20 cellular contexts compared by ENCODE assay signal in genomic region chr14:68450391-68451120, GRCh38.
DNase-seq lines count a peak whose midpoint lies in the region; ATAC-seq and TF ChIP-seq lines count a peak whose summit lies in the region.
"Had no signal": no experiment of that assay in that cellular context is flagged by ENCODE, and none has a peak within 500 bp of the region (broad histone marks: within the 10 kb centered on the region; RNA-seq: fewer than 3 reads in every experiment).

No MANE protein-coding gene starts in this region.

- H3K36me3 Mint-ChIP-seq in activated CD4-positive, alpha-beta T cell treated with anti-CD3 and anti-CD28 coated beads, Interleukin-2, amount 10 ng/mL, durations not matched to agents 24 days and 14 days (ENCODE audit: low read depth) = peaks cover 3% of the 10 kb centered on the region
- H3K36me3 Mint-ChIP-seq in nephron (ENCODE audit: low read depth) = peaks cover 12% of the 10 kb centered on the region

- in situ Hi-C loops in transverse colon (cut with MboI; ENCODE audit: low pct_ligation_motif_present in 1 of 4, low pct_unique_long_range_greater_than_20kb in 1 of 4, low sequenced_read_pairs in 3 of 4) = no loop called here

- peak; percentile 41 for DNase-seq in activated CD4-positive, alpha-beta T cell treated with anti-CD3 and anti-CD28 coated beads, Interleukin-2, amount 10 ng/mL, durations not matched to agents 24 days and 14 days
- DNase-seq in activated CD4-positive, alpha-beta T cell treated with anti-CD3 and anti-CD28 coated beads, Interleukin-2, amount 50 U/mL, for 1 hour = no peak
- DNase-seq in esophagus squamous epithelium (lab: John Stamatoyannopoulos, UW) (no peak), transverse colon (no peak), amygdala (lab: John Stamatoyannopoulos, UW) (no peak), medulla oblongata (ENCODE audit: extremely low spot score) (no peak)
- DNase-seq: activated CD8-positive, alpha-beta memory T cell treated with anti-CD3 and anti-CD28 coated beads for 24 hours; activated naive CD4-positive, alpha-beta T cell treated with anti-CD3 and anti-CD28 coated beads, Interleukin-2, amount 50 U/mL, for 16 hours; activated T-cell treated with anti-CD3 and anti-CD28 coated beads, Interleukin-2, amount 50 U/mL, for 72 hours; NCI-H1417; NCI-H524 treated with DMSO at 0.1 percent for 48 hours; SHP77 treated with DMSO at 0.1 percent for 48 hours had no signal

- H3K4me3 Mint-ChIP-seq in activated CD4-positive, alpha-beta T cell treated with anti-CD3 and anti-CD28 coated beads, Interleukin-2, amount 10 ng/mL, durations not matched to agents 24 days and 14 days = no peak overlapping the region
- H3K4me3 Mint-ChIP-seq in nephron = no peak overlapping the region
- H3K4me3 Mint-ChIP-seq: activated T-cell treated with anti-CD3 and anti-CD28 coated beads, Interleukin-2, amount 50 U/mL, for 72 hours; endodermal cell; stimulated activated memory B cell treated with anti-CD40 and anti-IgM and Interleukin-4, amounts not matched to agents 10 μg/mL and 1 μg/mL and 100 μg/mL, for 72 hours; type B pancreatic cell had no signal

- no peak for ATAC-seq in HG03135 (IDR thresholded peaks at IDR 0.05; ENCODE audit: unreplicated experiment)
- ATAC-seq: activated T-cell treated with anti-CD3 and anti-CD28 coated beads, Interleukin-2, amount 50 U/mL, for 72 hours; HCT116; stimulated activated memory B cell treated with anti-CD40 and anti-IgM and Interleukin-4, amounts not matched to agents 10 μg/mL and 1 μg/mL and 100 μg/mL, for 72 hours had no signal

- intact Hi-C loops in activated CD4-positive, alpha-beta T cell treated with anti-CD3 and anti-CD28 coated beads, Interleukin-2, amount 10 ng/mL, durations not matched to agents 24 days and 14 days (cut with micrococcal nuclease) = no loop called here
- intact Hi-C loops in esophagus squamous epithelium (cut with DNase I) (no loop called here), transverse colon (cut with DNase I; ENCODE audit: low total_unique reads) (no loop called here)

- TF ChIP-seq POLR2A in esophagus squamous epithelium (IDR thresholded peaks at IDR 0.05) = no peak
- no peak for TF ChIP-seq POLR2A in transverse colon (IDR thresholded peaks at IDR 0.05)

- WGBS in esophagus squamous epithelium, 2 donors = 86 to 93% methylated on average over 8 to 11 of the region's 11 CpGs
- WGBS in transverse colon (ENCODE audit: low coverage in 1 of 2), 2 donors = 81 to 91% methylated on average over 4 to 11 of the region's 11 CpGs

- peaks cover 0 to 12% (median 0%) of the 10 kb centered on the region in 3 donors for H3K9me3 ChIP-seq in esophagus squamous epithelium
- H3K9me3 ChIP-seq in transverse colon = peaks cover 3 to 7% of the 10 kb centered on the region in 2 donors

- H3K27me3 ChIP-seq in esophagus squamous epithelium (no peaks in the 10 kb centered on the region), transverse colon (no peaks in the 10 kb centered on the region)

- TF ChIP-seq CTCF in esophagus squamous epithelium (IDR thresholded peaks at IDR 0.05) (no peak), nephron (IDR thresholded peaks at IDR 0.05; ENCODE audit: unreplicated experiment in 3 of 3) (no peak), transverse colon (IDR thresholded peaks at IDR 0.05) (no peak)

- H3K4me1 ChIP-seq in esophagus squamous epithelium (peaks cover 4 to 38% (median 7%) of the 10 kb centered on the region in 3 donors), transverse colon (peaks cover 4 to 31% (median 7%) of the 10 kb centered on the region in 4 donors)

- H3K4me3 ChIP-seq in esophagus squamous epithelium = no peak overlapping the region
- no peak overlapping the region for H3K4me3 ChIP-seq in transverse colon

- no peaks in the 10 kb centered on the region for H3K4me1 Mint-ChIP-seq in activated CD4-positive, alpha-beta T cell treated with anti-CD3 and anti-CD28 coated beads, Interleukin-2, amount 10 ng/mL, durations not matched to agents 24 days and 14 days
- peaks cover 39% of the 10 kb centered on the region for H3K4me1 Mint-ChIP-seq in nephron

- H3K9me3 Mint-ChIP-seq in activated CD4-positive, alpha-beta T cell treated with anti-CD3 and anti-CD28 coated beads, Interleukin-2, amount 10 ng/mL, durations not matched to agents 24 days and 14 days = peaks cover 13% of the 10 kb centered on the region
- H3K9me3 Mint-ChIP-seq in nephron = peaks cover 16% of the 10 kb centered on the region

- no peak overlapping the region for H3K27ac Mint-ChIP-seq in activated CD4-positive, alpha-beta T cell treated with anti-CD3 and anti-CD28 coated beads, Interleukin-2, amount 10 ng/mL, durations not matched to agents 24 days and 14 days
- H3K27ac Mint-ChIP-seq in nephron = peak overlapping the region; percentile 64 to 69 (median 67)
- H3K27ac Mint-ChIP-seq: activated T-cell treated with anti-CD3 and anti-CD28 coated beads, Interleukin-2, amount 50 U/mL, for 72 hours had no signal

- no peak for TF ChIP-seq EP300 in transverse colon (IDR thresholded peaks at IDR 0.05; ENCODE audit: low read depth)

- H3K36me3 ChIP-seq in esophagus squamous epithelium = no peaks in the 10 kb centered on the region
- H3K36me3 ChIP-seq in transverse colon = no peaks in the 10 kb centered on the region

- H3K27ac ChIP-seq in esophagus squamous epithelium (peak overlapping the region; percentile 18 to 66 (median 40)), transverse colon (peak overlapping the region; percentile 58 to 82 (median 70))
- H3K27ac ChIP-seq: 22Rv1, C4-2B had no signal

- no peaks in the 10 kb centered on the region for H3K27me3 Mint-ChIP-seq in activated CD4-positive, alpha-beta T cell treated with anti-CD3 and anti-CD28 coated beads, Interleukin-2, amount 10 ng/mL, durations not matched to agents 24 days and 14 days
- H3K27me3 Mint-ChIP-seq in nephron (ENCODE audit: low read depth) = peaks cover 3% of the 10 kb centered on the region
- H3K27me3 Mint-ChIP-seq: stimulated activated memory B cell treated with anti-CD40 and anti-IgM and Interleukin-4, amounts not matched to agents 10 μg/mL and 1 μg/mL and 100 μg/mL, for 72 hours; type B pancreatic cell had no signal
